In genomic region chr20:53839423-53840176, GRCh38 we compare ENCODE assay signal across 8 cellular contexts.
DNase-seq lines count a peak whose midpoint lies in the region; ATAC-seq and TF ChIP-seq lines count a peak whose summit lies in the region.

No MANE protein-coding gene starts in this region.

- no peak overlapping the region for H2AFZ ChIP-seq in H9 (ENCODE audit: low read length)

- H3K4me3 Mint-ChIP-seq in H9, result no peak overlapping the region; a peak in 1 of 5 replicates
- H3K4me3 Mint-ChIP-seq in osteocyte (ENCODE audit: unreplicated experiment), result no peak overlapping the region

- no peaks in the 10 kb centered on the region for H3K27me3 Mint-ChIP-seq in H9 (ENCODE audit: low read depth)
- H3K27me3 Mint-ChIP-seq in osteocyte (ENCODE audit: unreplicated experiment), result no peaks in the 10 kb centered on the region

- H2BK12ac ChIP-seq in H9 (ENCODE audit: insufficient read length, low read depth, low read length), result peak overlapping the region; percentile 90

- H3K27me3 ChIP-seq in H9 (ENCODE audit: insufficient read depth, low read length) (no peaks in the 10 kb centered on the region), lower lobe of right lung (ENCODE audit: low read depth) (no peaks in the 10 kb centered on the region)

- no peak overlapping the region for H3K56ac ChIP-seq in H9 (ENCODE audit: insufficient read length, low read depth, low read length)

- no peaks in the 10 kb centered on the region for H3K23me2 ChIP-seq in H9 (ENCODE audit: insufficient read length, low read depth, low read length, poor library complexity, severe bottlenecking)

- H3K4me1 ChIP-seq in H9 (ENCODE audit: insufficient read depth, low read length), result no peaks in the 10 kb centered on the region
- H3K4me1 ChIP-seq in lower lobe of right lung, result no peaks in the 10 kb centered on the region

- H3K79me2 ChIP-seq in H9 (ENCODE audit: insufficient read depth, low read length), result no peaks in the 10 kb centered on the region

- WGBS in H9 (ENCODE audit: extremely low coverage, insufficient read length, low lambda C conversion rate), result no CpG with 5 or more reads among the region's 8 CpGs

- H3K4me1 Mint-ChIP-seq in H9 (peaks cover 4 to 10% of the 10 kb centered on the region in 2 experiments; a peak in 1 of 4 replicates), osteocyte (ENCODE audit: unreplicated experiment) (peaks cover 6% of the 10 kb centered on the region)

- ATAC-seq in lower lobe of right lung (peak; percentile 74 to 84), GM21717 (IDR thresholded peaks at IDR 0.05; ENCODE audit: unreplicated experiment) (no peak)

- H3K4me2 ChIP-seq in H9 (ENCODE audit: insufficient read depth, insufficient read length, low read length), result no peak overlapping the region

- DNase-seq in GDM1 (lab: John Stamatoyannopoulos, UW) (peak; percentile 82), H9 (no peak), NAMALWA (ENCODE audit: low spot score) (peak; percentile 86), activated T-cell treated with anti-CD3 and anti-CD28 coated beads for 4 hours (peak; percentile 24), lower lobe of right lung (peak; percentile 56), SHP77 (lab: John Stamatoyannopoulos, UW) (no peak), osteocyte (ENCODE audit: extremely low spot score, unreplicated experiment) (no peak)

- H3K79me1 ChIP-seq in H9 (ENCODE audit: insufficient read depth, low read depth, low read length, poor library complexity, severe bottlenecking), result no peaks in the 10 kb centered on the region

- no peak overlapping the region for H3K23ac ChIP-seq in H9 (ENCODE audit: insufficient read length, low read depth, low read length)

- H3K27ac ChIP-seq in H9 (ENCODE audit: insufficient read length, low read depth, low read length) (no peak overlapping the region), lower lobe of right lung (peak overlapping the region; percentile 49)

- no peak overlapping the region for H4K8ac ChIP-seq in H9 (replicated peaks; ENCODE audit: insufficient read length, low read depth, low read length)

- intact Hi-C loops in lower lobe of right lung (cut with DNase I), result no loop called here

- peak overlapping the region; percentile 29 for H2BK5ac ChIP-seq in H9 (ENCODE audit: insufficient read length, low read length)

- H3K36me3 ChIP-seq in lower lobe of right lung, result no peaks in the 10 kb centered on the region

- no peak overlapping the region for H2BK120ac ChIP-seq in H9 (ENCODE audit: low read depth, low read length, poor library complexity, severe bottlenecking)

- no peak overlapping the region for H2AK5ac ChIP-seq in H9 (ENCODE audit: insufficient read length, low read length)

- H3K9me3 ChIP-seq in H9 (ENCODE audit: control insufficient read depth, low read depth, low read length) (no peaks in the 10 kb centered on the region), lower lobe of right lung (no peaks in the 10 kb centered on the region)

- H3T11ph ChIP-seq in H9 (ENCODE audit: low read length), result no peak overlapping the region

- H3K18ac ChIP-seq in H9 (ENCODE audit: insufficient read length, low read depth, low read length), result peak overlapping the region; percentile 25

- H4K20me1 ChIP-seq in H9 (ENCODE audit: control insufficient read depth, insufficient read depth, insufficient read length), result no peaks in the 10 kb centered on the region

- H2BK15ac ChIP-seq in H9 (ENCODE audit: low read depth, low read length), result no peak overlapping the region

- H4K5ac ChIP-seq in H9 (ENCODE audit: insufficient read length, low read depth, low read length), result no peak overlapping the region

- no peak overlapping the region for H4K91ac ChIP-seq in H9 (ENCODE audit: insufficient read length, low read depth, low read length)

- no peak overlapping the region for H3K4me3 ChIP-seq in lower lobe of right lung

- no peak overlapping the region for H2BK20ac ChIP-seq in H9 (ENCODE audit: low read depth, low read length, poor library complexity, severe bottlenecking)

- H3K9ac ChIP-seq in H9 (ENCODE audit: extremely low read depth, insufficient read length, low read length), result no peak overlapping the region

- H3K14ac ChIP-seq in H9 (ENCODE audit: insufficient read depth, low read length), result peak overlapping the region; percentile 85

- no peaks in the 10 kb centered on the region; a peak in 2 of 5 replicates for H3K9me3 Mint-ChIP-seq in H9
- H3K9me3 Mint-ChIP-seq in osteocyte (ENCODE audit: unreplicated experiment), result no peaks in the 10 kb centered on the region

- H3K27ac Mint-ChIP-seq in H9 (no peak overlapping the region; a peak in 1 of 7 replicates), osteocyte (ENCODE audit: unreplicated experiment) (no peak overlapping the region)

- H3K36me3 Mint-ChIP-seq in H9 (ENCODE audit: insufficient read depth in 1 of 3, low read depth in 3 of 3) (no peaks in the 10 kb centered on the region), osteocyte (ENCODE audit: unreplicated experiment) (no peaks in the 10 kb centered on the region)

- H3K4ac ChIP-seq in H9 (ENCODE audit: low read depth, low read length), result no peak overlapping the region

- no peak for TF ChIP-seq CTCF in H9 (conservative IDR thresholded peaks at IDR 0.05)
- no peak for TF ChIP-seq CTCF in lower lobe of right lung (IDR thresholded peaks at IDR 0.05)
- no peak for TF ChIP-seq CTCF in osteocyte (IDR thresholded peaks at IDR 0.05)

Comparison
In these comparisons a context has a peak if more than half of its experiments do, and no peak if none do; other contexts are left out.
1. DNase-seq: peak in GDM1 (single experiment), NAMALWA (single experiment), activated T-cell treated with anti-CD3 and anti-CD28 coated beads for 4 hours (single experiment) and lower lobe of right lung (single experiment); none in H9 (single experiment), SHP77 (0 of 2) and osteocyte (single experiment).